ENCODE assay signal across 2 cellular contexts in the genomic region with DNA sequence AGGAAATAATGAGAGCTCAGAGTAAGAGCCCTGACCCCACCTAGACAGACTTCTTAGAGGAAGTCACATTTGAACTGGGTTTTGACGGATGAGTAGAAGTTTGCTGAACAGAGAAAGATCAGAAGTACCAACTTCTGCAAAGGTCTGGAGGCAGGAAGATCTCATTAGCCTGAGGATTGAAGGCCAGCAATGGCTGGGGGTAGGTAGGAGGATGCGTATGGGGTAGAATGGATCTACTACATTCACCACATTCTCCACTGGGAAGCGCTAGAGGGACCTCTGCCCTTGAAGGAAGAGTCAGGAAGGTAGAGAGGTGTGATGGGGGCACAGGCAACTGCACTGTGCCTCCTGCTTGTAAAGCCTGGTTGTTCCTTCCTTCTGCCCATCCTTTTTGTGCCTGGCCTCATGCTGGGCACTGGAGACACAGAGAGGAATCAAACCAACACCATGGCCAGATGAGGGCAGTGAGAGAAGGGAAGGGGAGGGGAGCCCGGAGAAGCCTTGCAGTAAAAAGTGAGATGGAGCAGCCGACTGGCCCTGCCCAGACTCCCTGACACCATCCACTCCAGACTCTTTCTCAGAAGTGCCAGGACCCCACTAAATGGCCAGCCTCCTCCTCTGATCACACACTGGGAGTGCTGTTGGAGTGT.
TF ChIP-seq lines count a peak whose summit lies in the region.

No MANE protein-coding gene starts in this region.

TF ChIP-seq in SK-N-SH treated with all-trans-retinoic acid at 6 μM for 48 hours, 23 proteins besides CTCF, POLR2A, EP300 and RAD21:
- TF ChIP-seq ZNF8 (CRISPR knock-in tag; IDR thresholded peaks at IDR 0.05) (no peak), ZFP3 (CRISPR knock-in tag; IDR thresholded peaks at IDR 0.05) (peak; percentile 93)

TF ChIP-seq in HepG2, 621 proteins besides CTCF, POLR2A, EP300 and RAD21:
- no peak for TF ChIP-seq MIXL1 (CRISPR knock-in tag; IDR thresholded peaks at IDR 0.05)
- TF ChIP-seq ARID2 (CRISPR knock-in tag; IDR thresholded peaks at IDR 0.05; ENCODE audit: borderline replicate concordance) = no peak
